In genomic region chr20:39641423-39641822, GRCh38 we compare ENCODE assay signal across 11 cellular contexts.
"Had no signal": no experiment of that assay in that cellular context is flagged by ENCODE, and none has a peak within 500 bp of the region (broad histone marks: within the 10 kb centered on the region; RNA-seq: fewer than 3 reads in every experiment).

No MANE protein-coding gene starts in this region.

- DNase-seq: GM23248, GOT3, H7, H9, HCEC 1CT, HFFc6 had no signal

- H3K36me3 ChIP-seq: HAP-1 had no signal

- H3K9ac ChIP-seq: GM23248 had no signal

- ATAC-seq: GM23338, HCT116 had no signal

- H2AFZ ChIP-seq: GM23248, GM23338 had no signal

- H3K4me3 ChIP-seq: GM23248, GM23338, HAP-1 had no signal

- H3K4me2 ChIP-seq: GM23338 had no signal

- H3K9me3 ChIP-seq: HAP-1 had no signal

- FAIRE-seq: H1, H54 had no signal

- H3K27ac ChIP-seq: GM23248 had no signal

- H3K4me1 ChIP-seq: HAP-1 had no signal
